In the genomic region with DNA sequence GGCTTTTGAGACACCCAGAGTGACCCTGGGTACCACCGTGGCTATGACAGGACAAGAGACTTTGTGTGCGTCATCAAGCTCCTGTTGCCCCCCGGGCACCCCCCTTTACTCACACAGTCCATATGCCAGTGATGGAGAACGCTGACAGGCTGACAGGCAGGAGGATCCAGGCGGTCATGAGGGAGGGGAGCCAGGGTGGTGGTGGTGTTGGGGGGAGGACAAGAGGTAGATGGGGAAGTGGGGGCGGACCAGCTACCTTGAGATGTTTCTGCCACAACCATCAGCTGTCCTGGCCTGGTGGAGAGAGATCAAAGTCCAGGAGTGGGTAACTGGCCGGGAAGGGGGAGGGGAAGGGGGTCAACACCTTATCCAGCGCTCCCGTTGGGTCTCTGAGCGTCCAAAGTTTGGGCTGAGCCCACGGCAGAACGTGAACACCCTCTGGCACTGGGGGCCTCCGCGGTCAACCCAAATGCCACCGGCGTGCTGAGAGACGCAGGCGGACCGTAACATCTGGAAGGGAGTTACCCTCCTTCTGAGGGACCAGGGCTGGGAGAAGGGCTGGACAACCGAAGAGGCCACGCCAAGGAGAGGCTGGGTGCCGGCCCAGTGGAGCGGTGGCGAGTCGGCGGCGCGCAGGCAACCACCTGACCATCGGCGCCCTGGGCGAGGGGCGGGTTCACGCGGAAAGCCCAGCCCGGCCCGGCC, we compare ENCODE assay signal across 8 cellular contexts. TPM values are rescaled to one million over a fixed set of nuclear protein-coding genes. Genes with fewer than 3 reads are reported as not detected.
DNase-seq lines count a peak whose midpoint lies in the region; ATAC-seq and TF ChIP-seq lines count a peak whose summit lies in the region.

No MANE protein-coding gene starts in this region.

- H3K9ac ChIP-seq in OCI-LY1 (ENCODE audit: low read length), result peak overlapping the region; percentile 70; the same call in 1 of the 2 replicates
- peak overlapping the region; percentile 60 to 83 for H3K9ac ChIP-seq in colonic mucosa (ENCODE audit: low read depth in 2 of 2, low read length in 2 of 2)

- TF ChIP-seq POLR2A in right lobe of liver (IDR thresholded peaks at IDR 0.05) (no peak), testis (IDR thresholded peaks at IDR 0.05) (no peak)

- TF ChIP-seq CTCF in OCI-LY1 (IDR thresholded peaks at IDR 0.05; ENCODE audit: low read length) (no peak), colonic mucosa (IDR thresholded peaks at IDR 0.05) (no peak), right lobe of liver (IDR thresholded peaks at IDR 0.05) (no peak), testis (IDR thresholded peaks at IDR 0.05) (no peak)

- intact Hi-C loops in colonic mucosa (cut with DNase I), result no loop called here
- intact Hi-C loops in right lobe of liver (cut with DNase I), result no loop called here
- intact Hi-C loops in testis (cut with DNase I; ENCODE audit: low total_unique reads), result loop anchor here (5.0 kb wide), 1 partner anchor 45 kb away; no protein-coding TSS in a partner anchor

- no peaks in the 10 kb centered on the region for H3K9me3 ChIP-seq in OCI-LY1 (ENCODE audit: low read length)
- H3K9me3 ChIP-seq in colonic mucosa, result no peaks in the 10 kb centered on the region
- H3K9me3 ChIP-seq in right lobe of liver, result no peaks in the 10 kb centered on the region
- no peaks in the 10 kb centered on the region for H3K9me3 ChIP-seq in testis

- WGBS in right lobe of liver (ENCODE audit: insufficient coverage, low coverage, low lambda C conversion rate, missing lambda C conversion rate), result 15% methylated on average over 8 of the region's 36 CpGs
- WGBS in testis, 2 donors, result 4 to 8% methylated on average over 20 to 27 of the region's 36 CpGs

- no peaks in the 10 kb centered on the region for H3F3A ChIP-seq in OCI-LY1 (ENCODE audit: insufficient read depth, low read length)

- no peak overlapping the region for H2AFZ ChIP-seq in OCI-LY1 (ENCODE audit: low read length)

- no peaks in the 10 kb centered on the region for H4K20me1 ChIP-seq in OCI-LY1 (ENCODE audit: insufficient read depth, low read length)

- peak; percentile 8 to 9 for ATAC-seq in activated CD4-positive, CD25-positive, alpha-beta regulatory T cell treated with anti-CD3 and anti-CD28 coated beads, Interleukin-2, amount 50 U/mL, for 24 hours
- ATAC-seq in HG02623 (IDR thresholded peaks at IDR 0.05; ENCODE audit: unreplicated experiment) (peak; percentile 24), right lobe of liver (peak; percentile 54 to 74 (median 69))

- no peaks in the 10 kb centered on the region for H3K79me2 ChIP-seq in OCI-LY1 (ENCODE audit: insufficient read depth, low read length)

- H3K4me1 ChIP-seq in OCI-LY1 (ENCODE audit: insufficient read depth, low read length, severe bottlenecking), result peaks cover 11% of the 10 kb centered on the region
- peaks cover 4% of the 10 kb centered on the region for H3K4me1 ChIP-seq in colonic mucosa
- H3K4me1 ChIP-seq in right lobe of liver, result peaks cover 0 to 52% (median 21%) of the 10 kb centered on the region in 4 donors
- peaks cover 38% of the 10 kb centered on the region for H3K4me1 ChIP-seq in testis

- no peaks in the 10 kb centered on the region for H3K9me2 ChIP-seq in OCI-LY1 (ENCODE audit: low read depth, low read length)

- H3K27me3 ChIP-seq in OCI-LY1 (ENCODE audit: insufficient read depth, low read length), result no peaks in the 10 kb centered on the region
- no peaks in the 10 kb centered on the region for H3K27me3 ChIP-seq in colonic mucosa
- no peaks in the 10 kb centered on the region for H3K27me3 ChIP-seq in right lobe of liver
- no peaks in the 10 kb centered on the region for H3K27me3 ChIP-seq in testis

- no peak overlapping the region for H3K27ac ChIP-seq in OCI-LY1 (ENCODE audit: low read depth, low read length, poor library complexity, severe bottlenecking)
- H3K27ac ChIP-seq in colonic mucosa, result peak overlapping the region; percentile 84
- peak overlapping the region; percentile 72 to 78 (median 74) for H3K27ac ChIP-seq in right lobe of liver
- H3K27ac ChIP-seq in testis, result peak overlapping the region; percentile 72 to 89

- peak overlapping the region; percentile 99 for H3K4me2 ChIP-seq in OCI-LY1 (ENCODE audit: low read length)

- H3K36me3 ChIP-seq in OCI-LY1 (ENCODE audit: insufficient read depth, low read length) (peaks cover 12% of the 10 kb centered on the region), colonic mucosa (no peaks in the 10 kb centered on the region), right lobe of liver (peaks cover 0 to 26% (median 3%) of the 10 kb centered on the region in 4 donors), testis (ENCODE audit: low read depth, missing control alignments) (no peaks in the 10 kb centered on the region)

- H3K4me3 ChIP-seq in OCI-LY1 (ENCODE audit: low read depth, low read length, poor library complexity, severe bottlenecking), result peak overlapping the region; percentile 89
- H3K4me3 ChIP-seq in colonic mucosa, result peak overlapping the region; percentile 80
- peak overlapping the region; percentile 67 to 83 (median 81) for H3K4me3 ChIP-seq in right lobe of liver
- peak overlapping the region; percentile 77 to 91 for H3K4me3 ChIP-seq in testis

- no peak for DNase-seq in activated CD4-positive, CD25-positive, alpha-beta regulatory T cell (lab: John Stamatoyannopoulos, UW)
- DNase-seq in colonic mucosa (peak; percentile 65), right lobe of liver (peak; percentile 77 to 84 (median 83)), testis (peak; percentile 78), SKM-1 treated with dmso at 0.1 percent for 144 hours (lab: John Stamatoyannopoulos, UW; ENCODE audit: unreplicated experiment) (no peak)

RNA-seq across cellular contexts. Expression of gene TMEM150A, which starts 0.6 kb away (rescaled TPM):
- total RNA-seq in colonic mucosa, result 1 to 10 TPM; 5.2 to 7.2 TPM
- total RNA-seq in right lobe of liver, result 10 to 100 TPM; 20.0 to 26.7 (median 21.9) TPM
- 10 to 100 TPM; 33.1 to 44.0 TPM for total RNA-seq in testis
- polyA plus RNA-seq in testis (ENCODE audit: insufficient read depth, low read depth, low replicate concordance), result 39.3 TPM

RNA-seq across cellular contexts. Expression of gene RNF181, which starts 6.4 kb away (rescaled TPM):
- total RNA-seq in colonic mucosa, result 100 to 1,000 TPM in 1 of 2 donors, 10 to 100 TPM in 1; 86.0 to 106 TPM
- 100 to 1,000 TPM in 2 of 6 experiments, 10 to 100 TPM in 4; 54.5 to 123 (median 66.6) TPM for total RNA-seq in right lobe of liver
- 100 to 1,000 TPM; 119 to 137 TPM for total RNA-seq in testis
- polyA plus RNA-seq in testis (ENCODE audit: insufficient read depth, low read depth, low replicate concordance), result 189 TPM

RNA-seq across cellular contexts. Expression of gene C2orf68, which starts 9.9 kb away (rescaled TPM):
- total RNA-seq in colonic mucosa, result 10 to 100 TPM; 36.8 to 40.5 TPM
- 10 to 100 TPM in 5 of 6 experiments, 1 to 10 TPM in 1; 7.6 to 22.7 (median 14.8) TPM for total RNA-seq in right lobe of liver
- 10 to 100 TPM; 22.9 to 37.6 TPM for total RNA-seq in testis
- polyA plus RNA-seq in testis (ENCODE audit: insufficient read depth, low read depth, low replicate concordance), result 55.7 TPM

RNA-seq across cellular contexts. Expression of gene USP39, which starts 14.1 kb away (rescaled TPM):
- total RNA-seq in colonic mucosa, result 10 to 100 TPM; 39.1 to 50.5 TPM
- total RNA-seq in right lobe of liver, result 10 to 100 TPM; 14.7 to 32.8 (median 17.9) TPM
- total RNA-seq in testis, result 10 to 100 TPM; 74.9 to 96.8 TPM
- 49.8 TPM for polyA plus RNA-seq in testis (ENCODE audit: insufficient read depth, low read depth, low replicate concordance)

RNA-seq across cellular contexts. Expression of gene VAMP5, which starts 17.7 kb away (rescaled TPM):
- total RNA-seq in colonic mucosa, result 10 to 100 TPM; 14.0 to 16.9 TPM
- total RNA-seq in right lobe of liver, result 10 to 100 TPM; 27.2 to 50.1 (median 34.7) TPM
- 10 to 100 TPM in 1 of 2 donors, 1 to 10 TPM in 1; 4.9 to 17.5 TPM for total RNA-seq in testis
- polyA plus RNA-seq in testis (ENCODE audit: insufficient read depth, low read depth, low replicate concordance), result 36.8 TPM

Comparison
In these comparisons a context has a peak if more than half of its experiments do, and no peak if none do; other contexts are left out.
1. ATAC-seq: peak in every context shown above with its lines; median percentile 69 in right lobe of liver; 24 in HG02623; 8 in activated CD4-positive, CD25-positive, alpha-beta regulatory T cell treated with anti-CD3 and anti-CD28 coated beads, Interleukin-2, amount 50 U/mL, for 24 hours.
2. DNase-seq: peak in colonic mucosa (single experiment), right lobe of liver (3 of 3) and testis (single experiment); none in activated CD4-positive, CD25-positive, alpha-beta regulatory T cell (0 of 4) and SKM-1 treated with dmso at 0.1 percent for 144 hours (single experiment).
3. Peak in every context shown above with its lines, with median percentiles within 50 percentile points of each other: H3K4me3 ChIP-seq.